ENCODE assay signal across 9 cellular contexts in the genomic region with DNA sequence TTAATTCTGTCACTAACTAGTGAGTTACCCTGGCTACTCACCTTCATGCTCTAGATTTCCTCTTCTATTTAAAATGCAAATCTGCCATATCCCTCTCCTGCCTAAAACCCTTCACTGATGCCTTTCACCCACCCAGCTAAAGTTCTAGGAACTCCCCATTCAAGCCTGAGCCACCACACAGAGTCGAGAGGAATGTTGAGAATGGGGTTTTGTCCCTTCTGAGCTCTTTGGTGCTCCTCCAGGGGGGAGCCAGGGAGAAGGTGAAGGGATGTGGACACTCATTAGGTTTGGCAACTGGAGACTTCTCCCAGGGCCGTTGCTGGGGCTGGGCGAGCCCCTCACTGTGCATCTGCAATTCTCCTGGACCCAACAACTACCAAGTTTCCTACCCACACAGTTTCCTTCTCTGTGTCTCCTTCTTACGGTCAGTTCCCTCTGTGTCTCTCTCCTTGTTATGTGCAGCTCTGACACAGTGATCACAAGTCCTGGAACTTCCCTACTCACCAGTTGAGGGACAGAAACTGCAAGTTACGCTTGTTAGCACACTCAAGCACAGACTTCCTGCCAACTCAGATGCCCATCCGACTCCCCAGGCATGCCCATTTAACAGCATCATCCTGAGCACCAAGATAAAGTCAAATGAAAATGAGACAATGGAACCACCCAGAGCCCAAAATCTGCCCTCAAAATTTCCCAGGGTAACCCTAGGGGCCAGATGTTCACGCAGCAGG. TPM values are rescaled to one million over a fixed set of nuclear protein-coding genes. Genes with fewer than 3 reads are reported as not detected.
DNase-seq lines count a peak whose midpoint lies in the region; ATAC-seq and TF ChIP-seq lines count a peak whose summit lies in the region.
"Had no signal": no experiment of that assay in that cellular context is flagged by ENCODE, and none has a peak within 500 bp of the region (broad histone marks: within the 10 kb centered on the region; RNA-seq: fewer than 3 reads in every experiment).

No MANE protein-coding gene starts in this region.

- H4K20me1 ChIP-seq in DOHH2 (ENCODE audit: control insufficient read depth, insufficient read depth, low read depth, low read length): no peaks in the 10 kb centered on the region

- H3K4me1 ChIP-seq in DOHH2 (ENCODE audit: control insufficient read depth, low read length) (peaks cover 35% of the 10 kb centered on the region), mucosa of rectum (ENCODE audit: control insufficient read depth in 2 of 2, insufficient read depth in 2 of 2, low read length in 2 of 2) (no peaks in the 10 kb centered on the region)

- H3K27ac ChIP-seq in DOHH2 (ENCODE audit: low read depth, low read length) (no peak overlapping the region), mucosa of rectum (ENCODE audit: low read depth in 2 of 2, low read length in 2 of 2) (peak overlapping the region; percentile 20 to 29)

- H3K27ac Mint-ChIP-seq in activated T-cell treated with anti-CD3 and anti-CD28 coated beads, Interleukin-2, amount 50 U/mL, for 72 hours: peak overlapping the region; percentile 93

- peak; percentile 73 for ATAC-seq in GM21529 (IDR thresholded peaks at IDR 0.05; ENCODE audit: unreplicated experiment)
- peak; percentile 57 to 72 for ATAC-seq in activated T-cell treated with anti-CD3 and anti-CD28 coated beads, Interleukin-2, amount 50 U/mL, for 72 hours (replicated peaks in 1 of 2)
- no peak for ATAC-seq in HG03196 (IDR thresholded peaks at IDR 0.05; ENCODE audit: unreplicated experiment)

- H3K4me2 ChIP-seq in DOHH2 (ENCODE audit: low read length): peak overlapping the region; percentile 25; the same call in 1 of the 2 replicates

- TF ChIP-seq CTCF in DOHH2 (IDR thresholded peaks at IDR 0.05; ENCODE audit: low read depth, low read length, poor library complexity, severe bottlenecking): no peak

- no peaks in the 10 kb centered on the region for H3K79me2 ChIP-seq in DOHH2 (ENCODE audit: control insufficient read depth, low read length)

- H3K27me3 ChIP-seq in DOHH2 (ENCODE audit: control insufficient read depth, low read length): no peaks in the 10 kb centered on the region
- H3K27me3 ChIP-seq in mucosa of rectum (ENCODE audit: control insufficient read depth in 2 of 2, insufficient read depth in 2 of 2, low read length in 2 of 2): no peaks in the 10 kb centered on the region

- H3K27me3 Mint-ChIP-seq in activated T-cell treated with anti-CD3 and anti-CD28 coated beads, Interleukin-2, amount 50 U/mL, for 72 hours (ENCODE audit: low read depth): no peaks in the 10 kb centered on the region

- peaks cover 7% of the 10 kb centered on the region for H3F3A ChIP-seq in DOHH2 (ENCODE audit: control insufficient read depth, insufficient read depth)

- peak overlapping the region in 1 of 2 donors; percentile 6 for H3K9ac ChIP-seq in mucosa of rectum (ENCODE audit: low read depth in 1 of 2, low read length in 2 of 2)

- no peaks in the 10 kb centered on the region for H3K9me3 Mint-ChIP-seq in activated T-cell treated with anti-CD3 and anti-CD28 coated beads, Interleukin-2, amount 50 U/mL, for 72 hours

- peaks cover 87% of the 10 kb centered on the region for H3K4me1 Mint-ChIP-seq in activated T-cell treated with anti-CD3 and anti-CD28 coated beads, Interleukin-2, amount 50 U/mL, for 72 hours (ENCODE audit: low read depth)

- peaks cover 6 to 14% of the 10 kb centered on the region in 2 donors for H3K36me3 Mint-ChIP-seq in activated T-cell treated with anti-CD3 and anti-CD28 coated beads, Interleukin-2, amount 50 U/mL, for 72 hours (ENCODE audit: insufficient read depth in 2 of 2)

- H3K36me3 ChIP-seq in DOHH2 (ENCODE audit: control insufficient read depth, low read length) (peaks cover 15% of the 10 kb centered on the region; the same call in 1 of the 2 replicates), mucosa of rectum (ENCODE audit: control insufficient read depth in 2 of 2, insufficient read depth in 2 of 2, low read length in 2 of 2) (no peaks in the 10 kb centered on the region)

- H3K9me2 ChIP-seq in DOHH2 (replicated peaks; ENCODE audit: control insufficient read depth, low read length): no peaks in the 10 kb centered on the region

- peak overlapping the region; percentile 45 to 72 for H3K4me3 Mint-ChIP-seq in activated T-cell treated with anti-CD3 and anti-CD28 coated beads, Interleukin-2, amount 50 U/mL, for 72 hours

- no peak overlapping the region for H3K4me3 ChIP-seq in DOHH2 (ENCODE audit: low read length)
- H3K4me3 ChIP-seq in mucosa of rectum (ENCODE audit: low read length in 2 of 2): no peak overlapping the region

- DNase-seq in activated T-cell treated with anti-CD3 and anti-CD28 coated beads, Interleukin-2, amount 50 U/mL, for 72 hours: no peak
- no peak for DNase-seq in ureter (ENCODE audit: low spot score)
- no peak for DNase-seq in stimulated activated CD4-positive, alpha-beta T cell treated with anti-CD3 and anti-CD28 coated beads, Interleukin-15, amount 100 ng/mL, for 24 hours
- no peak for DNase-seq in DMS114 treated with DMSO at 0.1 percent for 48 hours (lab: John Stamatoyannopoulos, UW; ENCODE audit: unreplicated experiment)

- peaks cover 4% of the 10 kb centered on the region; the same call in 1 of the 2 replicates for H3K9me3 ChIP-seq in DOHH2 (ENCODE audit: control insufficient read depth, insufficient read depth, low read length)
- H3K9me3 ChIP-seq in mucosa of rectum (ENCODE audit: control insufficient read depth in 2 of 2, low read length in 2 of 2): no peaks in the 10 kb centered on the region

RNA-seq across cellular contexts. Expression of gene IL10RA, which starts 6.5 kb away (rescaled TPM):
- 100 to 1,000 TPM in 1 of 2 donors, 10 to 100 TPM in 1; 79.6 to 123 TPM for total RNA-seq in activated T-cell treated with anti-CD3 and anti-CD28 coated beads, Interleukin-2, amount 50 U/mL, for 72 hours
- 22.4 TPM for total RNA-seq in ureter
- total RNA-seq: endothelial cell of umbilical vein had no signal

RNA-seq across cellular contexts. Expression of gene TMPRSS13, which starts 50.4 kb away (rescaled TPM):
- total RNA-seq in activated T-cell treated with anti-CD3 and anti-CD28 coated beads, Interleukin-2, amount 50 U/mL, for 72 hours: 1 to 10 TPM; 3.0 to 3.2 TPM
- total RNA-seq in ureter: 1.9 TPM
